ENCODE assay signal across 31 cellular contexts in genomic region chr7:149175150-149175549, GRCh38.
"Had no signal": no experiment of that assay in that cellular context is flagged by ENCODE, and none has a peak within 500 bp of the region (broad histone marks: within the 10 kb centered on the region; RNA-seq: fewer than 3 reads in every experiment).

No MANE protein-coding gene starts in this region.

- H3K27me3 Mint-ChIP-seq: activated B cell treated with CpG ODN at 0.5 μM for 24 hours; activated naive CD8-positive, alpha-beta T cell treated with anti-CD3 and anti-CD28 coated beads for 36 hours had no signal

- H3K27ac ChIP-seq: adrenal gland, body of pancreas, colonic mucosa, gastrocnemius medialis, hepatocyte, left ventricle myocardium inferior, pancreas, prostate gland, suprapubic skin, tibial artery, upper lobe of right lung had no signal

- ATAC-seq: body of pancreas, gastrocnemius medialis, pancreas, sciatic nerve, upper lobe of right lung had no signal

- H3K27ac Mint-ChIP-seq: activated B cell treated with CpG ODN at 0.5 μM for 24 hours; activated naive CD4-positive, alpha-beta T cell treated with anti-CD3 and anti-CD28 coated beads for 36 hours; activated naive CD8-positive, alpha-beta T cell treated with anti-CD3 and anti-CD28 coated beads for 36 hours; activated T-helper 1 cell treated with anti-CD3 and anti-CD28 coated beads, Interleukin-12 subunit alpha, Interleukin-12 subunit beta, Interleukin-2, Interleukin-4 antibody, amounts not matched to agents 30 ng/mL and 10 ng/mL and 1 ng/mL, durations not matched to agents 14 hours and 24 hours and 36 hours; T-helper 2 cell treated with Interferon-gamma antibody and Interleukin-4, amounts not matched to agents 5 μg/mL and 100 μg/mL, for 36 hours had no signal

- H3K4me1 Mint-ChIP-seq: activated B cell treated with CpG ODN at 0.5 μM for 24 hours; activated naive CD8-positive, alpha-beta T cell treated with anti-CD3 and anti-CD28 coated beads for 36 hours had no signal

- H3K9me3 Mint-ChIP-seq: activated B cell treated with CpG ODN at 0.5 μM for 24 hours; activated naive CD4-positive, alpha-beta T cell treated with anti-CD3 and anti-CD28 coated beads for 36 hours; activated naive CD8-positive, alpha-beta T cell treated with anti-CD3 and anti-CD28 coated beads for 36 hours; activated T-helper 1 cell treated with anti-CD3 and anti-CD28 coated beads, Interleukin-12 subunit alpha, Interleukin-12 subunit beta, Interleukin-2, Interleukin-4 antibody, amounts not matched to agents 30 ng/mL and 10 ng/mL and 1 ng/mL, durations not matched to agents 14 hours and 24 hours and 36 hours; T-helper 2 cell treated with Interferon-gamma antibody and Interleukin-4, amounts not matched to agents 5 μg/mL and 100 μg/mL, for 36 hours had no signal

- H3K27me3 ChIP-seq: adrenal gland, body of pancreas, colonic mucosa, gastrocnemius medialis, hepatocyte, pancreas, suprapubic skin, tibial artery, upper lobe of right lung had no signal

- H3K9me3 ChIP-seq: adrenal gland, body of pancreas, colonic mucosa, gastrocnemius medialis, left ventricle myocardium inferior, pancreas, prostate gland, suprapubic skin, tibial artery, upper lobe of right lung had no signal

- H3K4me3 Mint-ChIP-seq: activated B cell treated with CpG ODN at 0.5 μM for 24 hours; activated naive CD4-positive, alpha-beta T cell treated with anti-CD3 and anti-CD28 coated beads for 36 hours; activated naive CD8-positive, alpha-beta T cell treated with anti-CD3 and anti-CD28 coated beads for 36 hours; activated T-helper 1 cell treated with anti-CD3 and anti-CD28 coated beads, Interleukin-12 subunit alpha, Interleukin-12 subunit beta, Interleukin-2, Interleukin-4 antibody, amounts not matched to agents 30 ng/mL and 10 ng/mL and 1 ng/mL, durations not matched to agents 14 hours and 24 hours and 36 hours; T-helper 2 cell treated with Interferon-gamma antibody and Interleukin-4, amounts not matched to agents 5 μg/mL and 100 μg/mL, for 36 hours had no signal

- DNase-seq: activated B cell treated with CpG ODN at 0.5 μM for 24 hours; activated CD4-positive, alpha-beta T cell treated with anti-CD3 and anti-CD28 coated beads, Interleukin-2, amount 50 U/mL, for 1 hour; activated effector memory CD4-positive, alpha-beta T cell treated with anti-CD3 and anti-CD28 coated beads, Interleukin-2, amount 50 U/mL, for 16 hours; activated naive CD4-positive, alpha-beta T cell treated with anti-CD3 and anti-CD28 coated beads for 36 hours; activated naive CD8-positive, alpha-beta T cell treated with anti-CD3 and anti-CD28 coated beads for 36 hours; activated T-cell treated with anti-CD3 and anti-CD28 coated beads for 4 hours; adrenal gland; aorta; body of pancreas; cerebellar nuclear complex; colonic mucosa; effector CD8-positive, alpha-beta T cell; erythroblast; gastrocnemius medialis; islet precursor cell; left ventricle myocardium inferior; pancreas; retina; small intestine; stimulated activated CD4-positive, alpha-beta T cell treated with anti-CD3 and anti-CD28 coated beads, Interleukin-1b, Interleukin-23, amount 100 ng/mL, for 48 hours; stimulated activated CD4-positive, alpha-beta T cell treated with anti-CD3 and anti-CD28 coated beads, Interleukin-4, amount 100 ng/mL, for 4 hours; stimulated activated CD8-positive, alpha-beta memory T cell treated with anti-CD3 and anti-CD28 coated beads, Interleukin-4, amount 100 ng/mL, for 48 hours; stimulated activated naive CD4-positive, alpha-beta T cell; tibial artery; upper lobe of right lung had no signal

- H3K4me1 ChIP-seq: adrenal gland, body of pancreas, colonic mucosa, gastrocnemius medialis, pancreas, prostate gland, tibial artery, upper lobe of right lung had no signal

- H3K4me3 ChIP-seq: adrenal gland, body of pancreas, colonic mucosa, gastrocnemius medialis, hepatocyte, left ventricle myocardium inferior, pancreas, prostate gland, suprapubic skin, tibial artery, upper lobe of right lung had no signal
